Comparison of ENCODE assay signal across 9 cellular contexts in the genomic region with DNA sequence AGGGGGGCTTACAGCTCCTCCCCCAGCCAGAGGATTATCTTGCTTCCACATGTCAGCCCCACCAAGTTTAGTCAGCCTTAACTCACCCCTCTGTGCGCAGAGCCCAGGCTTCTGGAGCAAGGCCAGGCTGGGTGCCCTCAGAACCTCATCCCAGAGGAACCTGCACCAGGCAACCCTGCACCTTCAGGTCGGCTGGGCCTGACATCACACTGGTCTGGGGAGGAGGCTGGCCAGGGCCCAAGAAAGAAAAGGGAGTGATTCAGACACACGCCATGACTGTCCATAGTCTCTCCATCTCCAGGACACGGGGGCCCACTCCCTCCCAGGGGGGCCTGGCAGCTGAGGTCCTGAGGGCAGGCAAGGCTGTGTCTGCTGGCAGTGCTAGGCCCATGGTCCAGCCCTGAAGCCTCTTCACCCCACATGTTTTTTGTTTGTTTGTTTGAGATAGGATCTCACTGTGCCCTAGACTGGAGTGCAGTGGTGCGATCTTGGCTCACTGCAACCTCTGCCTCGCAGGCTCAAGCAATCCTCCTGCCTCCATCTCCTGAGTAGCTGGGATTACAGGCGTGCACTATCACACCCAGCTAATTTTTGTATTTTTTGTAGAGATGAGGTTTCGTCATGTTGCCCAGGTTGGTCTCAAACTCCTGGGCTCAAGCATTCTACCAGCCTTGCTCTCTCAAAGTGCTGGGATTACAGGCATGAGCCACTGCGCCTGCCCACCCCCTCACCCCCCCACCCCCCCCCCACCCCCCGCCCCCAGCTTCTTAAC. TPM values are rescaled to one million over a fixed set of nuclear protein-coding genes. Genes with fewer than 3 reads are reported as not detected.
DNase-seq lines count a peak whose midpoint lies in the region; ATAC-seq and TF ChIP-seq lines count a peak whose summit lies in the region.
"Had no signal": no experiment of that assay in that cellular context is flagged by ENCODE, and none has a peak within 500 bp of the region (broad histone marks: within the 10 kb centered on the region; RNA-seq: fewer than 3 reads in every experiment).

No MANE protein-coding gene starts in this region.

- no peak for ATAC-seq in activated naive CD4-positive, alpha-beta T cell treated with anti-CD3 and anti-CD28 coated beads, Interleukin-2, amount 50 U/mL, for 72 hours

- no peak for TF ChIP-seq EP300 in suprapubic skin (IDR thresholded peaks at IDR 0.05)

- peak overlapping the region; percentile 73 for H3K27ac ChIP-seq in suprapubic skin

- 41% methylated on average over 8 of the region's 10 CpGs for WGBS in suprapubic skin

- H3K36me3 ChIP-seq in suprapubic skin, result peaks cover 2% of the 10 kb centered on the region

- H3K4me1 ChIP-seq in suprapubic skin, result peaks cover 91% of the 10 kb centered on the region

- H3K9me3 Mint-ChIP-seq in T-helper 2 cell treated with Interferon-gamma antibody and Interleukin-4, amounts not matched to agents 5 μg/mL and 100 μg/mL, for 36 hours, result no peaks in the 10 kb centered on the region
- H3K9me3 Mint-ChIP-seq in activated naive CD4-positive, alpha-beta T cell treated with anti-CD3 and anti-CD28 coated beads, Interleukin-2, amount 50 U/mL, for 72 hours, result no peaks in the 10 kb centered on the region

- no peak for TF ChIP-seq CTCF in suprapubic skin (IDR thresholded peaks at IDR 0.05)

- no peaks in the 10 kb centered on the region for H3K27me3 Mint-ChIP-seq in T-helper 2 cell treated with Interferon-gamma antibody and Interleukin-4, amounts not matched to agents 5 μg/mL and 100 μg/mL, for 36 hours (ENCODE audit: low read depth)

- H3K27ac Mint-ChIP-seq in T-helper 2 cell treated with Interferon-gamma antibody and Interleukin-4, amounts not matched to agents 5 μg/mL and 100 μg/mL, for 36 hours, result peak overlapping the region; percentile 86
- peak overlapping the region; percentile 44 to 86 for H3K27ac Mint-ChIP-seq in activated naive CD4-positive, alpha-beta T cell treated with anti-CD3 and anti-CD28 coated beads, Interleukin-2, amount 50 U/mL, for 72 hours

- TF ChIP-seq POLR2A in suprapubic skin (IDR thresholded peaks at IDR 0.05), result no peak

- no peaks in the 10 kb centered on the region for H3K9me3 ChIP-seq in suprapubic skin

- peaks cover 56% of the 10 kb centered on the region for H3K4me1 Mint-ChIP-seq in T-helper 2 cell treated with Interferon-gamma antibody and Interleukin-4, amounts not matched to agents 5 μg/mL and 100 μg/mL, for 36 hours (ENCODE audit: low read depth)

- peaks cover 16% of the 10 kb centered on the region for H3K36me3 Mint-ChIP-seq in T-helper 2 cell treated with Interferon-gamma antibody and Interleukin-4, amounts not matched to agents 5 μg/mL and 100 μg/mL, for 36 hours (ENCODE audit: low read depth)
- H3K36me3 Mint-ChIP-seq in activated naive CD4-positive, alpha-beta T cell treated with anti-CD3 and anti-CD28 coated beads, Interleukin-2, amount 50 U/mL, for 72 hours, result peaks cover 0 to 8% of the 10 kb centered on the region in 2 donors

- H3K4me3 Mint-ChIP-seq in T-helper 2 cell treated with Interferon-gamma antibody and Interleukin-4, amounts not matched to agents 5 μg/mL and 100 μg/mL, for 36 hours, result peak overlapping the region; percentile 83

- no peak overlapping the region for H3K4me3 ChIP-seq in suprapubic skin

- H3K27me3 ChIP-seq in suprapubic skin, result no peaks in the 10 kb centered on the region

- no peak for DNase-seq in T-helper 2 cell treated with Interferon-gamma antibody and Interleukin-4, amounts not matched to agents 5 μg/mL and 100 μg/mL, for 36 hours (ENCODE audit: low spot score)
- DNase-seq in T-helper 2 cell, result no peak
- DNase-seq in activated naive CD4-positive, alpha-beta T cell treated with anti-CD3 and anti-CD28 coated beads, Interleukin-2, amount 50 U/mL, for 72 hours (ENCODE audit: low spot score in 2 of 2), result no peak
- DNase-seq in hepatic stellate cell (ENCODE audit: low spot score), result peak; percentile 76
- DNase-seq in suprapubic skin (ENCODE audit: low spot score in 2 of 2), result peak in 1 of 2 donors; percentile 70
- DNase-seq in Ammon's horn (ENCODE audit: low spot score), result no peak
- no peak for DNase-seq in AML-193 (lab: John Stamatoyannopoulos, UW)
- DNase-seq in activated effector memory CD4-positive, alpha-beta T cell treated with anti-CD3 and anti-CD28 coated beads, Interleukin-2, amount 50 U/mL, for 16 hours, result no peak
- DNase-seq: DND-41 had no signal

RNA-seq across cellular contexts. Expression of a gene that starts 11.1 kb away (rescaled TPM):
- 10 to 100 TPM; 55.1 to 78.1 TPM for total RNA-seq in activated naive CD4-positive, alpha-beta T cell treated with anti-CD3 and anti-CD28 coated beads, Interleukin-2, amount 50 U/mL, for 72 hours
- 100 to 1,000 TPM in 1 of 4 donors, 10 to 100 TPM in 3; 52.4 to 101 (median 70.0) TPM for total RNA-seq in suprapubic skin
